In genomic region chr6:159720708-159721107, GRCh38 we compare ENCODE assay signal across 8 cellular contexts. TPM values are rescaled to one million over a fixed set of nuclear protein-coding genes. Genes with fewer than 3 reads are reported as not detected.
DNase-seq lines count a peak whose midpoint lies in the region; ATAC-seq and TF ChIP-seq lines count a peak whose summit lies in the region.

No MANE protein-coding gene starts in this region.

- ATAC-seq in mucosa of descending colon, result peak; percentile 60
- no peak for ATAC-seq in GM21825 (IDR thresholded peaks at IDR 0.05; ENCODE audit: unreplicated experiment)
- no peak for ATAC-seq in GM18502 (IDR thresholded peaks at IDR 0.05; ENCODE audit: poor library complexity, unreplicated experiment)
- ATAC-seq in GM18907 (IDR thresholded peaks at IDR 0.05; ENCODE audit: unreplicated experiment), result no peak

- no peak overlapping the region for H3K27ac ChIP-seq in brain microvascular endothelial cell

- in situ Hi-C loops in brain microvascular endothelial cell (cut with HindIII; ENCODE audit: low pct_ligation_motif_present, low sequenced_read_pairs), result no loop called here

- no peak overlapping the region for H3K4me3 ChIP-seq in BE2C (ENCODE audit: low read depth, low read length)
- H3K4me3 ChIP-seq in GM12864 (ENCODE audit: low read depth, low read length), result no peak overlapping the region
- H3K4me3 ChIP-seq in brain microvascular endothelial cell (ENCODE audit: low read depth, low read length), result no peak overlapping the region
- H3K4me3 ChIP-seq in mucosa of descending colon, result no peak overlapping the region

- DNase-seq in BE2C (no peak), GM12864 (ENCODE audit: low read depth) (no peak), NCI-H526 (lab: John Stamatoyannopoulos, UW) (peak; percentile 54 to 73), brain microvascular endothelial cell (no peak), mucosa of descending colon (peak in 1 of 3 donors; percentile 81)

- no peaks in the 10 kb centered on the region for H3K27me3 ChIP-seq in BE2C
- no peaks in the 10 kb centered on the region for H3K27me3 ChIP-seq in brain microvascular endothelial cell (replicated peaks)

- TF ChIP-seq CTCF in BE2C (IDR thresholded peaks at IDR 0.05; ENCODE audit: low read depth, low read length), result peak; percentile 34
- peak; percentile 32 for TF ChIP-seq CTCF in GM12864 (IDR thresholded peaks at IDR 0.05; ENCODE audit: low read depth, low read length, missing control alignments)
- TF ChIP-seq CTCF in brain microvascular endothelial cell (IDR thresholded peaks at IDR 0.05; ENCODE audit: low read depth, low read length, missing control alignments), result peak; percentile 47
- no peak for TF ChIP-seq CTCF in mucosa of descending colon (IDR thresholded peaks at IDR 0.05)

- H3K36me3 ChIP-seq in BE2C (no peaks in the 10 kb centered on the region), brain microvascular endothelial cell (replicated peaks) (no peaks in the 10 kb centered on the region), mucosa of descending colon (ENCODE audit: low read depth) (no peaks in the 10 kb centered on the region)

- H3K9me3 ChIP-seq in BE2C (no peaks in the 10 kb centered on the region), mucosa of descending colon (no peaks in the 10 kb centered on the region)

- H3K4me1 ChIP-seq in BE2C (no peaks in the 10 kb centered on the region), mucosa of descending colon (ENCODE audit: low read depth) (no peaks in the 10 kb centered on the region)

- intact Hi-C loops in mucosa of descending colon (cut with DNase I, micrococcal nuclease), result no loop called here

RNA-seq across cellular contexts. Expression of gene WTAP, which starts 6.6 kb away (rescaled TPM):
- polyA plus RNA-seq in BE2C (2012; ENCODE audit: insufficient read depth, insufficient read length, low read depth), result 96.2 TPM
- 10 to 100 TPM; 81.1 to 85.8 (median 84.4) TPM for total RNA-seq in mucosa of descending colon

RNA-seq across cellular contexts. Expression of gene SOD2, which starts 27.7 kb away (rescaled TPM):
- 34.6 TPM for polyA plus RNA-seq in BE2C (2012; ENCODE audit: insufficient read depth, insufficient read length, low read depth)
- total RNA-seq in mucosa of descending colon, result 100 to 1,000 TPM; 286 to 462 (median 400) TPM

RNA-seq across cellular contexts. Expression of gene ACAT2, which starts 41.1 kb away (rescaled TPM):
- 12.2 TPM for polyA plus RNA-seq in BE2C (2012; ENCODE audit: insufficient read depth, insufficient read length, low read depth)
- total RNA-seq in mucosa of descending colon, result 10 to 100 TPM; 31.3 to 94.1 (median 71.1) TPM

Comparison
In these comparisons a context has a peak if more than half of its experiments do, and no peak if none do; other contexts are left out.
1. DNase-seq: peak in NCI-H526 (2 of 2); none in BE2C (single experiment), GM12864 (single experiment) and brain microvascular endothelial cell (single experiment).